ENCODE assay signal across 9 cellular contexts in the genomic region with DNA sequence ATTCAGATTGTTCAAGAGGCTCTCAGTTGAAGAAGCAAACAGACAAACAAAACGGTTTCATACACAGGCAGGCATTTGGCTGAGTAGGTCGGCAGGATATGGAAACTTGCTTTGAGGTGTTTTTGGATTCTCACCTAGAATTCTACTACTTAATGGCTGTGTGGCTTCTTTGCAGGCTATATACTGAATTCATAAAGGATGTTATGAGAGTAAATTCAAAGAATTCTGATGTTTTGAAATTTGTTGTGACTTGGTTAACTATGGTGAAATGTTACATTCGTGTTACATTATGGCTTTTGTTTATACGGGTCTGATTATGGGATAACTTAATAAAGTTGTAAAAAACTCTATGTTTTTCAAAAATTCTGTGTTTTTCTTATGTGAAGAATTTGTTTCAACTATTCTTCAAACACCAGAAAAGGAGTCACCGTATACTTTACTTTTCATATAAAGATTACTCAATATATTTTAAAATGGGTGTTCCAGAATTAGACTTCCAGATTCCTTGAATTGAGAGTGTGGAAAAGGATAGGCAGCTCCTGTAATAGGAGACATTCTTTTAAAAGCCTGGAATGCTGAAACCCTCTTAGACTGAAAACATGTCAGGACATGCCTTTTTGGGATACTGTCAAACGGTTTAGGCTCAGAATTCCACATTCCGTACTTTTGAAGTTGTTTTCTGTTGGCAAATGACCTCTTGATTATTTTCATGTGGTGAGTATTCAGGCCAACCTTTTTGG. TPM values are rescaled to one million over a fixed set of nuclear protein-coding genes. Genes with fewer than 3 reads are reported as not detected.
DNase-seq lines count a peak whose midpoint lies in the region; ATAC-seq, FAIRE-seq and TF ChIP-seq lines count a peak whose summit lies in the region.
"Had no signal": no experiment of that assay in that cellular context is flagged by ENCODE, and none has a peak within 500 bp of the region (broad histone marks: within the 10 kb centered on the region; RNA-seq: fewer than 3 reads in every experiment).

No MANE protein-coding gene starts in this region.

- H3K36me3 ChIP-seq in ACC112 (ENCODE audit: insufficient read depth, low read length) = no peaks in the 10 kb centered on the region
- no peaks in the 10 kb centered on the region for H3K36me3 ChIP-seq in bronchial epithelial cell (ENCODE audit: control insufficient read depth, insufficient read depth, low read length)
- no peaks in the 10 kb centered on the region for H3K36me3 ChIP-seq in mesendoderm (ENCODE audit: control insufficient read depth, insufficient read depth, low read length)

- H4K8ac ChIP-seq in mesendoderm (ENCODE audit: low read depth, low read length) = no peak overlapping the region

- H3K4ac ChIP-seq in mesendoderm (ENCODE audit: low read depth, low read length) = peak overlapping the region; percentile 56

- ATAC-seq in HG02642 (IDR thresholded peaks at IDR 0.05; ENCODE audit: poor library complexity, unreplicated experiment) (no peak), HG02798 (IDR thresholded peaks at IDR 0.05; ENCODE audit: poor library complexity, unreplicated experiment) (no peak)
- ATAC-seq: activated CD4-positive, alpha-beta T cell treated with anti-CD3 and anti-CD28 coated beads for 36 hours had no signal

- no peak overlapping the region for H3K9ac ChIP-seq in mesendoderm (ENCODE audit: low read length)

- H2BK15ac ChIP-seq in mesendoderm (replicated peaks; ENCODE audit: low read depth) = no peak overlapping the region

- no peaks in the 10 kb centered on the region for H3K27me3 ChIP-seq in ACC112 (ENCODE audit: insufficient read depth, low read length)
- no peaks in the 10 kb centered on the region for H3K27me3 ChIP-seq in bronchial epithelial cell (ENCODE audit: control insufficient read depth, insufficient read depth, low read length)
- no peaks in the 10 kb centered on the region for H3K27me3 ChIP-seq in mesendoderm (ENCODE audit: insufficient read depth, low read length, poor library complexity)

- no peak for FAIRE-seq in bronchial epithelial cell (lab: Jason Lieb, UNC)

- peak; percentile 17 for DNase-seq in HT1080 (ENCODE audit: low read depth)
- peak; percentile 90 for DNase-seq in bronchial epithelial cell (ENCODE audit: low read depth)
- peak; percentile 62 for DNase-seq in mesendoderm
- DNase-seq in activated CD4-positive, CD25-positive, alpha-beta regulatory T cell (lab: John Stamatoyannopoulos, UW) = no peak
- DNase-seq in activated CD4-positive, CD25-positive, alpha-beta regulatory T cell treated with anti-CD3 and anti-CD28 coated beads, Interleukin-2, amount 50 U/mL, for 72 hours = no peak
- DNase-seq: activated CD4-positive, alpha-beta T cell treated with anti-CD3 and anti-CD28 coated beads for 36 hours had no signal

- no CpG with 5 or more reads among the region's 7 CpGs for WGBS in mesendoderm (ENCODE audit: extremely low coverage, insufficient coverage, low lambda C conversion rate)

- H2AK5ac ChIP-seq in mesendoderm (ENCODE audit: low read length) = no peak overlapping the region

- H3K4me2 ChIP-seq in mesendoderm (ENCODE audit: low read length) = no peak overlapping the region

- no peak overlapping the region for H4K5ac ChIP-seq in mesendoderm (ENCODE audit: low read length)

- H3K4me3 ChIP-seq in ACC112 (ENCODE audit: low read depth, low read length) = peak overlapping the region; percentile 30
- no peak overlapping the region for H3K4me3 ChIP-seq in bronchial epithelial cell (ENCODE audit: low read depth, low read length)
- no peak overlapping the region for H3K4me3 ChIP-seq in mesendoderm (ENCODE audit: low read length)

- H2AFZ ChIP-seq in ACC112 (ENCODE audit: low read length, unreplicated experiment) = peak overlapping the region; percentile 7

- no peak for TF ChIP-seq CTCF in bronchial epithelial cell (IDR thresholded peaks at IDR 0.05; ENCODE audit: insufficient read depth, low read length, severe bottlenecking)

- H3K4me1 ChIP-seq in ACC112 (ENCODE audit: control insufficient read depth, insufficient read depth, low read length, unreplicated experiment) = peaks cover 81% of the 10 kb centered on the region
- H3K4me1 ChIP-seq in mesendoderm (ENCODE audit: control insufficient read depth, low read depth, low read length) = no peaks in the 10 kb centered on the region

- peak overlapping the region; percentile 89 for H3K27ac ChIP-seq in ACC112 (ENCODE audit: low read depth, low read length)
- peak overlapping the region; percentile 79 for H3K27ac ChIP-seq in mesendoderm (ENCODE audit: low read depth, low read length)

- H3K79me2 ChIP-seq in ACC112 (ENCODE audit: control insufficient read depth, insufficient read depth, low read length, unreplicated experiment) = no peaks in the 10 kb centered on the region
- no peaks in the 10 kb centered on the region for H3K79me2 ChIP-seq in mesendoderm (ENCODE audit: control insufficient read depth, insufficient read depth, low read length)

- no peak overlapping the region for H2BK5ac ChIP-seq in mesendoderm (ENCODE audit: low read length)

- peak overlapping the region; percentile 34 for H3K56ac ChIP-seq in mesendoderm (ENCODE audit: low read length)

- H2BK120ac ChIP-seq in mesendoderm (ENCODE audit: low read depth, low read length) = peak overlapping the region; percentile 92

- no peak overlapping the region for H3K23ac ChIP-seq in mesendoderm (ENCODE audit: low read length)

- H3K18ac ChIP-seq in mesendoderm (ENCODE audit: low read length) = peak overlapping the region; percentile 96

- no peaks in the 10 kb centered on the region for H3K79me1 ChIP-seq in mesendoderm (ENCODE audit: low read length)

RNA-seq across cellular contexts. Expression of gene IRF2BP2, which starts 8.2 kb away (rescaled TPM):
- 47.8 and 69.6 TPM in 2 replicates for total RNA-seq in HT1080 (2014; rRNA removed; shearing (Covaris generic))
- polyA plus RNA-seq in HT1080 (2015; cell fraction: cytosol; rRNA removed) = 68.2 and 68.8 TPM in 2 replicates
- polyA plus RNA-seq in HT1080 (2015; cell fraction: nucleus; rRNA removed) = 90.5 and 110 TPM in 2 replicates
- total RNA-seq in bronchial epithelial cell = 64.1 and 80.3 TPM in 2 replicates
- polyA plus RNA-seq in mesendoderm (2013, experiment 1 of 2) = 26.4 TPM
- polyA plus RNA-seq in mesendoderm (2013, experiment 2 of 2) = 26.7 TPM

Comparison
In these comparisons a context has a peak if more than half of its experiments do, and no peak if none do; other contexts are left out.
1. DNase-seq: peak in HT1080 (single experiment), bronchial epithelial cell (single experiment) and mesendoderm (single experiment); none in activated CD4-positive, CD25-positive, alpha-beta regulatory T cell (0 of 4) and activated CD4-positive, CD25-positive, alpha-beta regulatory T cell treated with anti-CD3 and anti-CD28 coated beads, Interleukin-2, amount 50 U/mL, for 72 hours (single experiment).